ENCODE assay signal across 9 cellular contexts in the genomic region with DNA sequence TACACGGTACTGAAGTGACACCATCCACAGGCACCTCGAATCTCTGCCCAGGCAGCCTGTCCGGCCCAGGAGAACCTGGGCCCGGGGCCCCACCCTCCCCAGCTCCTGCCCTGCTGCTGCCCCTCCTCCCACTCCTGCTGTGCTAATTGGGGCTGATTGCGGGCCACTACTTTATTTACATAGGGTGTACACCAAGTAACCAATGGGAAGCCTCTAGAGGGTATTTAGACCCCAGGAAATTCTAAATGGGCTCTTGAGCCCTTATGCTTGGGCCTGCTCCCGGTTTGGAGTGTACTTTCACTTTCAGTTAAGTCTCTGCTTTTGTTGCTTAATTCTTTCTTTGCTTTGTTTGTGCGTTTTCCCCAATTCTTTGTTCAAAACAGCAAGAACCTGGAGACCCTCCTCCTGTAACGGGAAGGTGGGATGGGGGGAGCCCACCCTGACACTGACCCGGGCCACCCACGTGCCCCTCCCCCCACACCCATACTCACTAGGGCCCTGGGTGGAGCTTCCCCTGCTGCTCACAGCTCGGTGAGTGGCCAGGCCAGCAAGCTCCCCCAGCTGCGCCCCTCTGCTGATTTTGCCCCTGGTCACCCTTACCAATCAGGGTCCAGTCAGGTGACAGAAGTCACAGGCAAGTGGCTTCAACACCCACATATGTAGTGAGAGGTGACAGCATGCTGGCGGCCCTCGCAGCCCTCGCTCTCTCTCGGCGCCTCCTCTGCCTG. TPM values are rescaled to one million over a fixed set of nuclear protein-coding genes. Genes with fewer than 3 reads are reported as not detected.
DNase-seq lines count a peak whose midpoint lies in the region; ATAC-seq, FAIRE-seq and TF ChIP-seq lines count a peak whose summit lies in the region.
"Had no signal": no experiment of that assay in that cellular context is flagged by ENCODE, and none has a peak within 500 bp of the region (broad histone marks: within the 10 kb centered on the region; RNA-seq: fewer than 3 reads in every experiment).

No MANE protein-coding gene starts in this region.

- ATAC-seq in pancreas (peak in 3 of 4 donors; percentile 24 to 51 (median 51)), GM21447 (IDR thresholded peaks at IDR 0.05; ENCODE audit: unreplicated experiment) (no peak)

- peaks cover 0 to 3% (median 0%) of the 10 kb centered on the region in 3 donors for H3K4me1 ChIP-seq in pancreas

- 50 to 63% methylated on average over 17 of the region's 17 CpGs for WGBS in pancreas, 2 donors

- FAIRE-seq in pancreas (lab: Jason Lieb, UNC) = no peak

- H3K27me3 ChIP-seq in H7 (ENCODE audit: control insufficient read depth, insufficient read depth, low read length) (no peaks in the 10 kb centered on the region), pancreas (no peaks in the 10 kb centered on the region)

- peak overlapping the region in 2 of 4 donors; percentile 44 to 59 for H3K27ac ChIP-seq in pancreas

- no peak overlapping the region for H3K4me3 ChIP-seq in H7 (ENCODE audit: insufficient read depth, low read depth, low read length)
- peak overlapping the region in 2 of 4 donors; percentile 29 to 36 for H3K4me3 ChIP-seq in pancreas

- H3K9me3 ChIP-seq in pancreas = no peaks in the 10 kb centered on the region

- DNase-seq in H7 (peak; percentile 12), NCI-H526 (lab: John Stamatoyannopoulos, UW) (peak; percentile 41 to 72), dermis microvascular lymphatic vessel endothelial cell (ENCODE audit: low read depth in 2 of 2) (peak; percentile 21 to 23), pancreas (peak in 1 of 6 donors; percentile 51), SKM-1 (lab: John Stamatoyannopoulos, UW; ENCODE audit: unreplicated experiment) (no peak), G401 (ENCODE audit: low spot score) (no peak), cortex of kidney (lab: John Stamatoyannopoulos, UW) (no peak)
- DNase-seq: activated B cell treated with CpG ODN at 0.5 μM for 24 hours had no signal

- intact Hi-C loops in pancreas (cut with DNase I) = no loop called here

- no peaks in the 10 kb centered on the region for H3K36me3 ChIP-seq in H7 (replicated peaks; ENCODE audit: control insufficient read depth, insufficient read depth, low read length)
- H3K36me3 ChIP-seq in pancreas = no peaks in the 10 kb centered on the region

- in situ Hi-C loops in G401 (cut with HindIII; ENCODE audit: low sequenced_read_pairs) = no loop called here

- TF ChIP-seq CTCF in pancreas (IDR thresholded peaks at IDR 0.05) = no peak

RNA-seq across cellular contexts. Expression of a gene that starts 9.4 kb away (rescaled TPM):
- total RNA-seq in H7 (2014; rRNA removed; shearing (Covaris generic)) = not detected in 2 replicates
- 0.13 TPM in 1 of 2 replicates, not detected in the other for total RNA-seq in dermis microvascular lymphatic vessel endothelial cell
- 1 to 10 TPM in 2 of 6 donors, under 1 TPM in 4; 0.46 to 2.1 (median 0.92) TPM for total RNA-seq in pancreas
- polyA plus RNA-seq in pancreas = under 1 TPM; 0.42 to 0.75 TPM
- total RNA-seq in G401 (2014; rRNA removed; shearing (Covaris generic)) = not detected in 2 replicates

RNA-seq across cellular contexts. Expression of a gene that starts 10.0 kb away (rescaled TPM):
- total RNA-seq in H7 (2014; rRNA removed; shearing (Covaris generic)) = 11.5 and 16.3 TPM in 2 replicates
- total RNA-seq in dermis microvascular lymphatic vessel endothelial cell (8.1 and 11.5 TPM in 2 replicates), pancreas (10 to 100 TPM; 12.2 to 21.6 (median 13.7) TPM)
- 10 to 100 TPM; 19.1 to 26.6 TPM for polyA plus RNA-seq in pancreas
- 15.7 and 19.5 TPM in 2 replicates for total RNA-seq in G401 (2014; rRNA removed; shearing (Covaris generic))

Comparison
In these comparisons a context has a peak if more than half of its experiments do, and no peak if none do; other contexts are left out.
1. DNase-seq: peak in H7 (single experiment), NCI-H526 (2 of 2) and dermis microvascular lymphatic vessel endothelial cell (2 of 2); none in SKM-1 (single experiment), G401 (single experiment) and cortex of kidney (single experiment).